9 cellular contexts compared by ENCODE assay signal in the genomic region with DNA sequence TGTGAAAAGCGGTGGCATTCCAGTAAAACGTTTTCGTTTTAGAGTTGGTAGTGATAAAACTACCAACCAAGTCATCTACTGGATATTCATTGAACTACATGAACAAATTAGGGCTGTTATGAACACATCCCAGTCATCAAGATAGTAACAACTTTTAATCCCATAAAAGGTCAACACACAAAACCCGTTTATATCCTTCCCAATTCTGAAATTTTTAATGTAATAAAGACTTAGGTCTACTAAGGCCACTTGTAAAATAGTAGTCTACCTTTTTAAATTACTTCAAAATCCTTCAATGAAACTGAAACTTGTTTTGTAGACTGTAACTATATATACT. TPM values are rescaled to one million over a fixed set of nuclear protein-coding genes. Genes with fewer than 3 reads are reported as not detected.
DNase-seq lines count a peak whose midpoint lies in the region; ATAC-seq, FAIRE-seq and TF ChIP-seq lines count a peak whose summit lies in the region.
"Had no signal": no experiment of that assay in that cellular context is flagged by ENCODE, and none has a peak within 500 bp of the region (broad histone marks: within the 10 kb centered on the region; RNA-seq: fewer than 3 reads in every experiment).

No MANE protein-coding gene starts in this region.

- 39% methylated on average over 4 of the region's 4 CpGs for WGBS in A549 (ENCODE audit: missing lambda C conversion rate)

- H3K4me3 ChIP-seq in A549: peak overlapping the region; percentile 70

- POLR2A ChIA-PET in A549 (lab: Yijun Ruan, JAX): no interaction called here
- POLR2A ChIA-PET in activated naive CD8-positive, alpha-beta T cell treated with anti-CD3 and anti-CD28 coated beads, Interleukin-2, amount 10 ng/mL, durations not matched to agents 7 days and 5 days (lab: Charles Lee): no interaction called here

- TF ChIP-seq POLR2A in A549 (IDR thresholded peaks at IDR 0.05; ENCODE audit: low read length): no peak

- H3K9me3 ChIP-seq in A549: no peaks in the 10 kb centered on the region

- DNase-seq in A549 (ENCODE audit: low read depth in 1 of 2, low spot score in 1 of 2): peak in 1 of 2 experiments; percentile 12
- no peak for DNase-seq in HFFc6
- no peak for DNase-seq in activated naive CD8-positive, alpha-beta T cell treated with anti-CD3 and anti-CD28 coated beads, Interleukin-2, amount 10 ng/mL, durations not matched to agents 7 days and 5 days
- no peak for DNase-seq in memory B cell (ENCODE audit: low spot score in 2 of 2)
- no peak for DNase-seq in GM13976 (ENCODE audit: low spot score)
- DNase-seq in DMS53 (lab: John Stamatoyannopoulos, UW): no peak
- DNase-seq in posterior cingulate gyrus: no peak
- DNase-seq in HK-2 (ENCODE audit: unreplicated experiment): no peak
- DNase-seq: activated effector memory CD4-positive, alpha-beta T cell treated with anti-CD3 and anti-CD28 coated beads, Interleukin-2, amount 50 U/mL, for 16 hours had no signal

- TF ChIP-seq EP300 in A549 (IDR thresholded peaks at IDR 0.05): no peak

- H3K36me3 Mint-ChIP-seq in HFFc6 (ENCODE audit: low read depth) (peaks cover 11% of the 10 kb centered on the region), memory B cell (peaks cover 6% of the 10 kb centered on the region)
- H3K36me3 Mint-ChIP-seq in activated naive CD8-positive, alpha-beta T cell treated with anti-CD3 and anti-CD28 coated beads, Interleukin-2, amount 10 ng/mL, durations not matched to agents 7 days and 5 days: peaks cover 17% of the 10 kb centered on the region

- peak overlapping the region; percentile 80 for H3K4me2 ChIP-seq in A549

- no peak for TF ChIP-seq RAD21 in A549 (conservative IDR thresholded peaks at IDR 0.05 in 1 of 2, IDR thresholded peaks at IDR 0.05 in 1 of 2)

- H3K9me3 Mint-ChIP-seq in HFFc6: no peaks in the 10 kb centered on the region
- no peaks in the 10 kb centered on the region for H3K9me3 Mint-ChIP-seq in activated naive CD8-positive, alpha-beta T cell treated with anti-CD3 and anti-CD28 coated beads, Interleukin-2, amount 10 ng/mL, durations not matched to agents 7 days and 5 days
- H3K9me3 Mint-ChIP-seq in memory B cell: no peaks in the 10 kb centered on the region

- H3K27me3 Mint-ChIP-seq in HFFc6 (ENCODE audit: insufficient read depth) (no peaks in the 10 kb centered on the region; the same call in 1 of the 2 replicates), memory B cell (no peaks in the 10 kb centered on the region)
- H3K27me3 Mint-ChIP-seq in activated naive CD8-positive, alpha-beta T cell treated with anti-CD3 and anti-CD28 coated beads, Interleukin-2, amount 10 ng/mL, durations not matched to agents 7 days and 5 days: no peaks in the 10 kb centered on the region

- peaks cover 38% of the 10 kb centered on the region for H3K4me1 Mint-ChIP-seq in HFFc6 (ENCODE audit: low read depth)
- H3K4me1 Mint-ChIP-seq in activated naive CD8-positive, alpha-beta T cell treated with anti-CD3 and anti-CD28 coated beads, Interleukin-2, amount 10 ng/mL, durations not matched to agents 7 days and 5 days: peaks cover 30% of the 10 kb centered on the region
- H3K4me1 Mint-ChIP-seq in memory B cell: peaks cover 25% of the 10 kb centered on the region

- CTCF ChIA-PET in A549 (lab: Yijun Ruan, JAX): interaction anchor here (1.7 kb wide), 1 partner anchor 13 kb away, joined by 9 read pairs; no protein-coding TSS in a partner anchor

- TF ChIP-seq CTCF in A549 (IDR thresholded peaks at IDR 0.05) (no peak), HFFc6 (IDR thresholded peaks at IDR 0.05) (0 out of 2 replicates have a peak, but pooled peaks have one; percentile 1), GM13976 (IDR thresholded peaks at IDR 0.05; ENCODE audit: borderline replicate concordance, control extremely low read depth, extremely low read depth, insufficient read depth, missing control alignments) (no peak)

- peak overlapping the region; percentile 96 for H3K27ac Mint-ChIP-seq in HFFc6
- H3K27ac Mint-ChIP-seq in activated naive CD8-positive, alpha-beta T cell treated with anti-CD3 and anti-CD28 coated beads, Interleukin-2, amount 10 ng/mL, durations not matched to agents 7 days and 5 days: peak overlapping the region; percentile 95
- peak overlapping the region; percentile 98 for H3K27ac Mint-ChIP-seq in memory B cell

- ATAC-seq in A549 (no peak), memory B cell (ENCODE audit: low read depth) (no peak)
- no peak for ATAC-seq in activated naive CD8-positive, alpha-beta T cell treated with anti-CD3 and anti-CD28 coated beads, Interleukin-2, amount 10 ng/mL, durations not matched to agents 7 days and 5 days (ENCODE audit: low read depth)

- H3K27ac ChIP-seq in A549: peak overlapping the region; percentile 85 to 95; a peak in 4 of 6 replicates

- peaks cover 35% of the 10 kb centered on the region for H3K4me1 ChIP-seq in A549

- FAIRE-seq in A549 (lab: Jason Lieb, UNC): no peak

- intact Hi-C loops in posterior cingulate gyrus (cut with DNase I): no loop called here

- H3K4me3 Mint-ChIP-seq in HFFc6 (peak overlapping the region; percentile 97), memory B cell (peak overlapping the region; percentile 96)
- peak overlapping the region; percentile 89 for H3K4me3 Mint-ChIP-seq in activated naive CD8-positive, alpha-beta T cell treated with anti-CD3 and anti-CD28 coated beads, Interleukin-2, amount 10 ng/mL, durations not matched to agents 7 days and 5 days

- in situ Hi-C loops in GM13976 (cut with MboI; ENCODE audit: low sequenced_read_pairs, unreplicated experiment): no loop called here

TF ChIP-seq in A549, 52 proteins besides CTCF, POLR2A, EP300 and RAD21:
- TF ChIP-seq HOXB13 (CRISPR knock-in tag; IDR thresholded peaks at IDR 0.05; ENCODE audit: low read depth) (no peak), MAZ (IDR thresholded peaks at IDR 0.05; ENCODE audit: borderline replicate concordance, low read depth, low read length) (no peak), RARB (CRISPR knock-in tag; IDR thresholded peaks at IDR 0.05) (no peak), ZFP36 (IDR thresholded peaks at IDR 0.05; ENCODE audit: borderline replicate concordance, partially characterized antibody) (no peak), ESRRA (IDR thresholded peaks at IDR 0.05; ENCODE audit: borderline replicate concordance, low read length) (no peak), HOXB5 (CRISPR knock-in tag; IDR thresholded peaks at IDR 0.05) (no peak), JUNB (IDR thresholded peaks at IDR 0.05) (no peak), EHF (CRISPR knock-in tag; IDR thresholded peaks at IDR 0.05) (no peak)
- TF ChIP-seq, protein P1, sequence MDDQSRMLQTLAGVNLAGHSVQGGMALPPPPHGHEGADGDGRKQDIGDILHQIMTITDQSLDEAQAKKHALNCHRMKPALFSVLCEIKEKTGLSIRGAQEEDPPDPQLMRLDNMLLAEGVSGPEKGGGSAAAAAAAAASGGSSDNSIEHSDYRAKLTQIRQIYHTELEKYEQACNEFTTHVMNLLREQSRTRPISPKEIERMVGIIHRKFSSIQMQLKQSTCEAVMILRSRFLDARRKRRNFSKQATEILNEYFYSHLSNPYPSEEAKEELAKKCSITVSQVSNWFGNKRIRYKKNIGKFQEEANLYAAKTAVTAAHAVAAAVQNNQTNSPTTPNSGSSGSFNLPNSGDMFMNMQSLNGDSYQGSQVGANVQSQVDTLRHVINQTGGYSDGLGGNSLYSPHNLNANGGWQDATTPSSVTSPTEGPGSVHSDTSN (IDR thresholded peaks at IDR 0.05): no peak
TF ChIP-seq in A549: peak in this region for 0.

RNA-seq across cellular contexts. Expression of a gene that starts 1.2 kb away (rescaled TPM):
- polyA plus RNA-seq in A549 (2011; rRNA removed): 66.7 and 94.8 TPM in 2 replicates
- polyA plus RNA-seq in A549 (2012; cell fraction: cytosol; rRNA removed): 8.4 and 8.8 TPM in 2 replicates
- polyA plus RNA-seq in A549 (2012; cell fraction: nucleus; rRNA removed): 4.7 and 8.5 TPM in 2 replicates
- polyA plus RNA-seq in A549 (2017; fragmentation: RNase III; extraction: RNeasy Plus Mini Kit Qiagen cat#74134 plus additional on column Dnase treatment): 30.0 to 32.3 TPM (median 32.3 TPM) in 3 replicates
- polyA minus RNA-seq in A549 (2011; rRNA and poly(A)+ RNA removed): 22.9 and 25.5 TPM in 2 replicates
- total RNA-seq in HFFc6 (2021; fragmentation: NEBNext Ultra II Directional; extraction: Animal tissue kit (Norgen Biotek cat#: 25700)): 10 to 100 TPM; 33.4 to 44.4 (median 35.8) TPM
- 10 to 100 TPM; 45.7 to 45.9 TPM for total RNA-seq in activated naive CD8-positive, alpha-beta T cell treated with anti-CD3 and anti-CD28 coated beads, Interleukin-2, amount 10 ng/mL, durations not matched to agents 7 days and 5 days

RNA-seq across cellular contexts. Expression of a gene that starts 46.5 kb away (rescaled TPM):
- polyA plus RNA-seq in A549 (2011; rRNA removed): 0.44 and 0.58 TPM in 2 replicates
- polyA plus RNA-seq in A549 (2012; cell fraction: cytosol; rRNA removed): 0.22 and 0.26 TPM in 2 replicates
- polyA plus RNA-seq in A549 (2012; cell fraction: nucleus; rRNA removed): 0.26 and 0.28 TPM in 2 replicates
- polyA plus RNA-seq in A549 (2017; fragmentation: RNase III; extraction: RNeasy Plus Mini Kit Qiagen cat#74134 plus additional on column Dnase treatment): 0.55 to 0.71 TPM (median 0.57 TPM) in 3 replicates
- polyA minus RNA-seq in A549 (2011; rRNA and poly(A)+ RNA removed): 0.78 and 0.83 TPM in 2 replicates
- under 1 TPM; 0.65 to 0.77 (median 0.73) TPM for total RNA-seq in HFFc6 (2021; fragmentation: NEBNext Ultra II Directional; extraction: Animal tissue kit (Norgen Biotek cat#: 25700))
- under 1 TPM; 0.69 to 0.71 TPM for total RNA-seq in activated naive CD8-positive, alpha-beta T cell treated with anti-CD3 and anti-CD28 coated beads, Interleukin-2, amount 10 ng/mL, durations not matched to agents 7 days and 5 days

RNA-seq across cellular contexts. Expression of a gene that starts 46.6 kb away (rescaled TPM):
- polyA plus RNA-seq in A549 (2011; rRNA removed) (51.9 and 58.3 TPM in 2 replicates), A549 (2017; fragmentation: RNase III; extraction: RNeasy Plus Mini Kit Qiagen cat#74134 plus additional on column Dnase treatment) (33.6 to 39.5 TPM (median 36.6 TPM) in 3 replicates)
- polyA plus RNA-seq in A549 (2012; cell fraction: cytosol; rRNA removed): 7.3 and 8.5 TPM in 2 replicates
- 3.7 and 5.2 TPM in 2 replicates for polyA plus RNA-seq in A549 (2012; cell fraction: nucleus; rRNA removed)
- 37.1 and 53.1 TPM in 2 replicates for polyA minus RNA-seq in A549 (2011; rRNA and poly(A)+ RNA removed)
- total RNA-seq in HFFc6 (2021; fragmentation: NEBNext Ultra II Directional; extraction: Animal tissue kit (Norgen Biotek cat#: 25700)): 10 to 100 TPM; 49.3 to 72.7 (median 63.5) TPM
- total RNA-seq in activated naive CD8-positive, alpha-beta T cell treated with anti-CD3 and anti-CD28 coated beads, Interleukin-2, amount 10 ng/mL, durations not matched to agents 7 days and 5 days: 10 to 100 TPM; 81.9 to 97.1 TPM
